1 cellular context compared by ENCODE assay signal in genomic region chr14:31080489-31080888, GRCh38.
TF ChIP-seq lines count a peak whose summit lies in the region.

No MANE protein-coding gene starts in this region.

TF ChIP-seq in K562, 482 proteins besides CTCF, POLR2A, EP300 and RAD21:
- TF ChIP-seq SRF (CRISPR knock-in tag; IDR thresholded peaks at IDR 0.05) (no peak), RCOR1 (IDR thresholded peaks at IDR 0.05; ENCODE audit: borderline replicate concordance in 1 of 2, low read depth in 2 of 2, low read length in 2 of 2) (0 out of 4 replicates have a peak, but pooled peaks of 1 of the 2 experiments have one; percentile 10)
- TF ChIP-seq, protein P1, sequence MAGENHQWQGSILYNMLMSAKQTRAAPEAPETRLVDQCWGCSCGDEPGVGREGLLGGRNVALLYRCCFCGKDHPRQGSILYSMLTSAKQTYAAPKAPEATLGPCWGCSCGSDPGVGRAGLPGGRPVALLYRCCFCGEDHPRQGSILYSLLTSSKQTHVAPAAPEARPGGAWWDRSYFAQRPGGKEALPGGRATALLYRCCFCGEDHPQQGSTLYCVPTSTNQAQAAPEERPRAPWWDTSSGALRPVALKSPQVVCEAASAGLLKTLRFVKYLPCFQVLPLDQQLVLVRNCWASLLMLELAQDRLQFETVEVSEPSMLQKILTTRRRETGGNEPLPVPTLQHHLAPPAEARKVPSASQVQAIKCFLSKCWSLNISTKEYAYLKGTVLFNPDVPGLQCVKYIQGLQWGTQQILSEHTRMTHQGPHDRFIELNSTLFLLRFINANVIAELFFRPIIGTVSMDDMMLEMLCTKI (IDR thresholded peaks at IDR 0.05; ENCODE audit: partially characterized antibody) = no peak
